8 cellular contexts compared by ENCODE assay signal in genomic region chr6:52598123-52598823, GRCh38. TPM values are rescaled to one million over a fixed set of nuclear protein-coding genes. Genes with fewer than 3 reads are reported as not detected.
DNase-seq lines count a peak whose midpoint lies in the region; ATAC-seq and TF ChIP-seq lines count a peak whose summit lies in the region.

No MANE protein-coding gene starts in this region.

- H3K4me1 ChIP-seq in HUES64 (ENCODE audit: insufficient read depth, low read length), result peaks cover 21% of the 10 kb centered on the region
- peaks cover 10 to 31% (median 28%) of the 10 kb centered on the region in 4 donors for H3K4me1 ChIP-seq in upper lobe of left lung

- H3K9me3 ChIP-seq in HUES64 (ENCODE audit: insufficient read depth, low read depth, low read length) (no peaks in the 10 kb centered on the region), upper lobe of left lung (no peaks in the 10 kb centered on the region)

- TF ChIP-seq POLR2A in upper lobe of left lung (IDR thresholded peaks at IDR 0.05), result no peak

- H3K4me3 ChIP-seq in HUES64 (ENCODE audit: low read length), result peak overlapping the region; percentile 26; the same call in 1 of the 2 replicates
- peak overlapping the region; percentile 19 for H3K4me3 ChIP-seq in epithelial cell of proximal tubule (ENCODE audit: low read depth, low read length)
- no peak overlapping the region for H3K4me3 ChIP-seq in upper lobe of left lung

- peak; percentile 28 for DNase-seq in NCI-H2029 (lab: John Stamatoyannopoulos, UW)
- no peak for DNase-seq in NCI-H2029 treated with DMSO at 0.1 percent for 48 hours (lab: John Stamatoyannopoulos, UW)
- DNase-seq in epithelial cell of proximal tubule (ENCODE audit: low read depth), result no peak
- DNase-seq in mucosa of gallbladder (ENCODE audit: low spot score), result peak; percentile 32
- DNase-seq in upper lobe of left lung, result no peak

- 0 out of 2 replicates have a peak overlapping the region, but pooled peaks have one; percentile 26 for H3K9ac ChIP-seq in HUES64 (ENCODE audit: low read depth, low read length)

- H3K36me3 ChIP-seq in HUES64 (ENCODE audit: insufficient read depth, low read length) (no peaks in the 10 kb centered on the region), upper lobe of left lung (no peaks in the 10 kb centered on the region)

- no peak for TF ChIP-seq EP300 in upper lobe of left lung (IDR thresholded peaks at IDR 0.05)

- H3K27ac ChIP-seq in HUES64 (ENCODE audit: low read depth, low read length) (no peak overlapping the region), upper lobe of left lung (peak overlapping the region in 2 of 4 donors; percentile 43 to 54)

- TF ChIP-seq CTCF in epithelial cell of proximal tubule (conservative IDR thresholded peaks at IDR 0.05; ENCODE audit: low read depth, low read length) (peak; percentile 86), upper lobe of left lung (IDR thresholded peaks at IDR 0.05) (peak; percentile 41 to 75 (median 52))

- ATAC-seq in SK-N-SH treated with all-trans-retinoic acid at 6 μM for 48 hours (peak; percentile 66), upper lobe of left lung (ENCODE audit: low FRiP score in 2 of 2) (peak; percentile 65 to 77), HG02884 (IDR thresholded peaks at IDR 0.05; ENCODE audit: unreplicated experiment) (no peak)

- no peaks in the 10 kb centered on the region for H3K27me3 ChIP-seq in HUES64 (ENCODE audit: insufficient read depth, low read length)
- H3K27me3 ChIP-seq in upper lobe of left lung, result no peaks in the 10 kb centered on the region

- WGBS in HUES64, result 33% methylated on average over 12 of the region's 12 CpGs
- WGBS in upper lobe of left lung, 2 donors, result 38 to 47% methylated on average over 12 of the region's 12 CpGs

TF ChIP-seq in SK-N-SH treated with all-trans-retinoic acid at 6 μM for 48 hours, 23 proteins besides CTCF, POLR2A, EP300 and RAD21:
- TF ChIP-seq ZNF8 (CRISPR knock-in tag; IDR thresholded peaks at IDR 0.05) (peak; percentile 27; the same call in 1 of the 2 replicates), TCF4 (CRISPR knock-in tag; IDR thresholded peaks at IDR 0.05; ENCODE audit: borderline replicate concordance) (peak; percentile 33; the same call in 1 of the 2 replicates), ZNF70 (CRISPR knock-in tag; IDR thresholded peaks at IDR 0.05) (no peak)

RNA-seq across cellular contexts. Expression of gene TRAM2, which starts 21.4 kb away (rescaled TPM):
- polyA plus RNA-seq in HUES64 (2013, experiment 1 of 2), result 11.9 TPM
- 11.2 TPM for polyA plus RNA-seq in HUES64 (2013, experiment 2 of 2)
- 16.3 and 19.2 TPM in 2 replicates for total RNA-seq in epithelial cell of proximal tubule
- 16.0 TPM for total RNA-seq in mucosa of gallbladder
- 10 to 100 TPM in 5 of 6 donors, 1 to 10 TPM in 1; 9.4 to 26.8 (median 14.3) TPM for total RNA-seq in upper lobe of left lung

Comparison
In these comparisons a context has a peak if more than half of its experiments do, and no peak if none do; other contexts are left out.
1. DNase-seq: peak in NCI-H2029 (single experiment) and mucosa of gallbladder (single experiment); none in NCI-H2029 treated with DMSO at 0.1 percent for 48 hours (single experiment), epithelial cell of proximal tubule (single experiment) and upper lobe of left lung (0 of 2).
2. H3K4me3 ChIP-seq: peak in HUES64 (single experiment) and epithelial cell of proximal tubule (single experiment); none in upper lobe of left lung (0 of 4).